In genomic region chr11:6327806-6328205, GRCh38 we compare ENCODE assay signal across 1 cellular context.
TF ChIP-seq lines count a peak whose summit lies in the region.

No MANE protein-coding gene starts in this region.

TF ChIP-seq in H1, 55 proteins besides CTCF, POLR2A, EP300 and RAD21:
- TF ChIP-seq BCL11A (IDR thresholded peaks at IDR 0.05; ENCODE audit: low read depth in 2 of 2, low read length in 2 of 2) (no peak), ZNF274 (IDR thresholded peaks at IDR 0.05; ENCODE audit: borderline replicate concordance, extremely low read depth, low read length) (no peak), FOSL1 (IDR thresholded peaks at IDR 0.05; ENCODE audit: insufficient read depth, low read depth, low read length) (no peak)
